27 cellular contexts compared by ENCODE assay signal in the genomic region with DNA sequence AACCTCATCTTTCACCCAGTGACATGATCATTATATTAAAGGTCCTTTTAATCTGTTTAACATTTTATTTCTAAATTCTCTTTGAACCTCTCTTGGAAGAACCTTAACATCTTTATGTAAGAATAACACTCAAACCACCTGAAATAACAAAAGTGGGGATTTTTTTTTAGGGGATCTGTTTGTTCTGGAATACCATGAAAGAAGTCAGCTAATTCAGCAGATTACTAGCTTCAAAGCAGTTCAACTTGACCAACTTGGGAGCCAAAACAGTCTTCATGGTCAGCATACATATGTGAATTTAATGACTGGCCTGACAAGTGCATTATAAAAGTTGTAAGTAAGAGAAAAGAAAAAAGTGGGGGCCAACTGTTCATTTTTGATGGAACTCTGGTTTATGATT.
"Had no signal": no experiment of that assay in that cellular context is flagged by ENCODE, and none has a peak within 500 bp of the region (broad histone marks: within the 10 kb centered on the region; RNA-seq: fewer than 3 reads in every experiment).

No MANE protein-coding gene starts in this region.

- H3K4me1 ChIP-seq: adrenal gland, SJCRH30 had no signal

- DNase-seq: activated CD4-positive, alpha-beta T cell treated with anti-CD3 and anti-CD28 coated beads for 36 hours; activated CD4-positive, alpha-beta T cell treated with anti-CD3 and anti-CD28 coated beads, Interleukin-2, amount 10 ng/mL, durations not matched to agents 7 days and 5 days; activated CD4-positive, alpha-beta T cell treated with anti-CD3 and anti-CD28 coated beads, Interleukin-2, amount 50 U/mL, for 48 hours; activated CD8-positive, alpha-beta T cell treated with anti-CD3 and anti-CD28 coated beads, Interleukin-2, amount 10 ng/mL, durations not matched to agents 7 days and 5 days; activated gamma-delta T cell; activated naive CD4-positive, alpha-beta T cell treated with anti-CD3 and anti-CD28 coated beads for 36 hours; activated T-cell treated with anti-CD3 and anti-CD28 coated beads, Interleukin-2, amount 50 U/mL, for 24 hours; adrenal gland; body of pancreas; caudate nucleus; cerebellar nuclear complex; Karpas-422; NCI-H1105; NCI-H1417 treated with DMSO at 0.1 percent for 48 hours; NCI-H187 treated with DMSO at 0.1 percent for 48 hours; NCI-H2081; NCI-H2171 treated with DMSO at 0.1 percent for 48 hours; NCI-H2227 treated with DMSO at 0.1 percent for 48 hours; NCI-H446; NCI-H510A treated with DMSO at 0.1 percent for 48 hours; NCI-H69; SHP77; SJCRH30; SK-N-SH had no signal

- H3K27ac ChIP-seq: adrenal gland, SJCRH30 had no signal

- H3K36me3 ChIP-seq: adrenal gland, SJCRH30 had no signal

- ATAC-seq: activated CD4-positive, alpha-beta T cell treated with anti-CD3 and anti-CD28 coated beads for 36 hours; activated CD4-positive, CD25-positive, alpha-beta regulatory T cell treated with anti-CD3 and anti-CD28 coated beads, Interleukin-2, amount 50 U/mL, for 24 hours; activated CD8-positive, alpha-beta T cell treated with anti-CD3 and anti-CD28 coated beads, Interleukin-2, amount 10 ng/mL, durations not matched to agents 7 days and 5 days; activated naive CD4-positive, alpha-beta T cell treated with anti-CD3 and anti-CD28 coated beads, Interleukin-2, amount 50 U/mL, for 72 hours; body of pancreas; Panc1 had no signal

- H3K4me3 ChIP-seq: adrenal gland, body of pancreas, SJCRH30 had no signal

- H3K9me3 ChIP-seq: adrenal gland, body of pancreas, SJCRH30, SK-N-SH had no signal
